Comparison of ENCODE assay signal across 25 cellular contexts in genomic region chr6:39707962-39708683, GRCh38. TPM values are rescaled to one million over a fixed set of nuclear protein-coding genes. Genes with fewer than 3 reads are reported as not detected.
DNase-seq lines count a peak whose midpoint lies in the region; ATAC-seq, FAIRE-seq and TF ChIP-seq lines count a peak whose summit lies in the region.
"Had no signal": no experiment of that assay in that cellular context is flagged by ENCODE, and none has a peak within 500 bp of the region (broad histone marks: within the 10 kb centered on the region; RNA-seq: fewer than 3 reads in every experiment).

No MANE protein-coding gene starts in this region.

- no peak for TF ChIP-seq CTCF in left ventricle myocardium inferior (IDR thresholded peaks at IDR 0.05; ENCODE audit: borderline replicate concordance)

- no peak overlapping the region for H3K4me3 Mint-ChIP-seq in stimulated activated naive CD8-positive, alpha-beta T cell treated with anti-CD3 and anti-CD28 coated beads, Interleukin-15, amount 100 ng/mL, for 72 hours
- H3K4me3 Mint-ChIP-seq: activated CD8-positive, alpha-beta T cell treated with anti-CD3 and anti-CD28 coated beads, Interleukin-2, amount 10 ng/mL, durations not matched to agents 7 days and 5 days; CD8-positive, alpha-beta memory T cell; dendritic cell treated with granulocyte-macrophage colony-stimulating factor and Interleukin-4, amounts not matched to agents 40 ng/mL and 50 ng/mL, for 4 days; H9; neural crest cell had no signal

- no peaks in the 10 kb centered on the region for H3K27me3 ChIP-seq in adipocyte (replicated peaks; ENCODE audit: control insufficient read depth, insufficient read depth, low read length)
- H3K27me3 ChIP-seq in left ventricle myocardium inferior (ENCODE audit: low read depth): peaks cover 4% of the 10 kb centered on the region
- H3K27me3 ChIP-seq: BE2C, heart left ventricle had no signal

- intact Hi-C loops in left ventricle myocardium inferior (cut with micrococcal nuclease): no loop called here

- peaks cover 26% of the 10 kb centered on the region for H3K4me1 ChIP-seq in adipocyte (ENCODE audit: control insufficient read depth, insufficient read depth, low read length)
- no peaks in the 10 kb centered on the region for H3K4me1 ChIP-seq in left ventricle myocardium inferior
- H3K4me1 ChIP-seq: BE2C, heart left ventricle had no signal

- H3K27me3 Mint-ChIP-seq in stimulated activated naive CD8-positive, alpha-beta T cell treated with anti-CD3 and anti-CD28 coated beads, Interleukin-15, amount 100 ng/mL, for 72 hours: no peaks in the 10 kb centered on the region
- H3K27me3 Mint-ChIP-seq: dendritic cell treated with granulocyte-macrophage colony-stimulating factor and Interleukin-4, amounts not matched to agents 40 ng/mL and 50 ng/mL, for 4 days had no signal

- H3K36me3 ChIP-seq in adipocyte (ENCODE audit: control insufficient read depth, insufficient read depth, low read length, severe bottlenecking): no peaks in the 10 kb centered on the region
- H3K36me3 ChIP-seq in left ventricle myocardium inferior: no peaks in the 10 kb centered on the region
- H3K36me3 ChIP-seq: BE2C, heart left ventricle had no signal

- H3K4me3 ChIP-seq in adipocyte (ENCODE audit: low read length): no peak overlapping the region
- H3K4me3 ChIP-seq in left ventricle myocardium inferior: no peak overlapping the region
- H3K4me3 ChIP-seq: heart left ventricle had no signal

- H3K9me3 Mint-ChIP-seq in stimulated activated naive CD8-positive, alpha-beta T cell treated with anti-CD3 and anti-CD28 coated beads, Interleukin-15, amount 100 ng/mL, for 72 hours: no peaks in the 10 kb centered on the region
- H3K9me3 Mint-ChIP-seq: activated naive CD4-positive, alpha-beta T cell treated with anti-CD3 and anti-CD28 coated beads, Interleukin-2, amount 50 U/mL, for 72 hours; dendritic cell treated with granulocyte-macrophage colony-stimulating factor and Interleukin-4, amounts not matched to agents 40 ng/mL and 50 ng/mL, for 4 days; H9; neural crest cell had no signal

- H3K9me3 ChIP-seq in adipocyte (ENCODE audit: control insufficient read depth, low read length): no peaks in the 10 kb centered on the region
- H3K9me3 ChIP-seq in left ventricle myocardium inferior (replicated peaks): no peaks in the 10 kb centered on the region
- H3K9me3 ChIP-seq: BE2C, heart left ventricle had no signal

- H3K4me1 Mint-ChIP-seq in stimulated activated naive CD8-positive, alpha-beta T cell treated with anti-CD3 and anti-CD28 coated beads, Interleukin-15, amount 100 ng/mL, for 72 hours: no peaks in the 10 kb centered on the region
- H3K4me1 Mint-ChIP-seq: CD8-positive, alpha-beta memory T cell; neural crest cell had no signal

- no peak for TF ChIP-seq POLR2A in GM12892 (IDR thresholded peaks at IDR 0.05; ENCODE audit: low read depth, low read length)

- no peak overlapping the region for H3K27ac Mint-ChIP-seq in stimulated activated naive CD8-positive, alpha-beta T cell treated with anti-CD3 and anti-CD28 coated beads, Interleukin-15, amount 100 ng/mL, for 72 hours
- H3K27ac Mint-ChIP-seq: activated CD8-positive, alpha-beta T cell treated with anti-CD3 and anti-CD28 coated beads, Interleukin-2, amount 10 ng/mL, durations not matched to agents 7 days and 5 days; activated naive CD4-positive, alpha-beta T cell treated with anti-CD3 and anti-CD28 coated beads, Interleukin-2, amount 50 U/mL, for 72 hours; dendritic cell treated with granulocyte-macrophage colony-stimulating factor and Interleukin-4, amounts not matched to agents 40 ng/mL and 50 ng/mL, for 4 days; H9 had no signal

- no peak overlapping the region for H3K9ac ChIP-seq in adipocyte (ENCODE audit: low read length)

- no peak overlapping the region for H3K27ac ChIP-seq in left ventricle myocardium inferior (replicated peaks)
- H3K27ac ChIP-seq: heart left ventricle, HL-60 had no signal

- DNase-seq in stimulated activated naive CD8-positive, alpha-beta T cell treated with anti-CD3 and anti-CD28 coated beads, Interleukin-15, Interleukin-2, amounts not matched to agents 100 U/mL and 50 U/mL, for 24 hours: no peak
- no peak for DNase-seq in stimulated activated naive CD8-positive, alpha-beta T cell treated with anti-CD3 and anti-CD28 coated beads, Interleukin-15, amount 100 ng/mL, for 72 hours
- peak; percentile 19 for DNase-seq in adipocyte (ENCODE audit: low read depth)
- DNase-seq in fibroblast of peridontal ligament (ENCODE audit: extremely low read depth): peak; percentile 57
- no peak for DNase-seq in ureter (ENCODE audit: low spot score)
- DNase-seq in GM12892 (ENCODE audit: insufficient read length): no peak
- DNase-seq in left ventricle myocardium inferior: no peak
- DNase-seq: 8988T; activated CD8-positive, alpha-beta T cell treated with anti-CD3 and anti-CD28 coated beads, Interleukin-2, amount 10 ng/mL, durations not matched to agents 7 days and 5 days; anterior cingulate cortex; BE2C; CD8-positive, alpha-beta memory T cell; H9; heart left ventricle; Kasumi-1; mammary epithelial cell; NCI-H510A; stimulated activated naive CD4-positive, alpha-beta T cell; T-helper 2 cell had no signal

- no peak for FAIRE-seq in GM12892 (lab: Jason Lieb, UNC)

- peak; percentile 55 for ATAC-seq in stimulated activated naive CD8-positive, alpha-beta T cell treated with anti-CD3 and anti-CD28 coated beads, Interleukin-15, Interleukin-2, amounts not matched to agents 100 U/mL and 50 U/mL, for 24 hours
- ATAC-seq in stimulated activated naive CD8-positive, alpha-beta T cell treated with anti-CD3 and anti-CD28 coated beads, Interleukin-15, amount 100 ng/mL, for 72 hours: no peak
- ATAC-seq in HG03565 (IDR thresholded peaks at IDR 0.05; ENCODE audit: unreplicated experiment): no peak
- ATAC-seq: activated CD8-positive, alpha-beta T cell treated with anti-CD3 and anti-CD28 coated beads, Interleukin-2, amount 10 ng/mL, durations not matched to agents 7 days and 5 days; heart left ventricle had no signal

RNA-seq across cellular contexts. Expression of gene KIF6, which starts 17.1 kb away (rescaled TPM):
- total RNA-seq in ureter: 0.78 TPM
- polyA plus RNA-seq in GM12892 (2012; ENCODE audit: missing spikeins): 0.49 TPM
- 0.69 TPM for total RNA-seq in left ventricle myocardium inferior
- total RNA-seq: activated CD8-positive, alpha-beta T cell treated with anti-CD3 and anti-CD28 coated beads, Interleukin-2, amount 10 ng/mL, durations not matched to agents 7 days and 5 days; cardiac septum had no signal

Comparison
In these comparisons a context has a peak if more than half of its experiments do, and no peak if none do; other contexts are left out.
1. DNase-seq: peak in adipocyte (single experiment) and fibroblast of peridontal ligament (single experiment); none in stimulated activated naive CD8-positive, alpha-beta T cell treated with anti-CD3 and anti-CD28 coated beads, Interleukin-15, Interleukin-2, amounts not matched to agents 100 U/mL and 50 U/mL, for 24 hours (single experiment), stimulated activated naive CD8-positive, alpha-beta T cell treated with anti-CD3 and anti-CD28 coated beads, Interleukin-15, amount 100 ng/mL, for 72 hours (0 of 2), ureter (single experiment), GM12892 (single experiment) and left ventricle myocardium inferior (single experiment).